8 cellular contexts compared by ENCODE assay signal in genomic region chr17:49224198-49224996, GRCh38. TPM values are rescaled to one million over a fixed set of nuclear protein-coding genes. Genes with fewer than 3 reads are reported as not detected.
DNase-seq lines count a peak whose midpoint lies in the region; ATAC-seq and TF ChIP-seq lines count a peak whose summit lies in the region.

No MANE protein-coding gene starts in this region.

- H3K4me1 ChIP-seq in HUES6 (ENCODE audit: control insufficient read depth, insufficient read depth, low read length) (peaks cover 16% of the 10 kb centered on the region; the same call in 1 of the 2 replicates), ovary (ENCODE audit: insufficient read depth) (peaks cover 3% of the 10 kb centered on the region)

- H3K4me1 Mint-ChIP-seq in endothelial cell (ENCODE audit: unreplicated experiment) = peaks cover 11% of the 10 kb centered on the region

- H3K27ac ChIP-seq in HUES6 (ENCODE audit: low read depth, low read length) (no peak overlapping the region), ovary (no peak overlapping the region)

- no peaks in the 10 kb centered on the region for H3K9me3 ChIP-seq in HUES6 (ENCODE audit: control insufficient read depth, insufficient read depth, low read depth, low read length)
- no peaks in the 10 kb centered on the region for H3K9me3 ChIP-seq in ovary

- no peak for ATAC-seq in GM19035 (IDR thresholded peaks at IDR 0.05; ENCODE audit: unreplicated experiment)

- H3K4me3 ChIP-seq in HUES6 (ENCODE audit: low read depth, low read length) (peak overlapping the region; percentile 65), ovary (no peak overlapping the region)

- TF ChIP-seq CTCF in endothelial cell (IDR thresholded peaks at IDR 0.05; ENCODE audit: unreplicated experiment) = no peak
- TF ChIP-seq CTCF in ovary (IDR thresholded peaks at IDR 0.05) = no peak

- H3K9me3 Mint-ChIP-seq in endothelial cell (ENCODE audit: unreplicated experiment) = no peaks in the 10 kb centered on the region

- H3K27ac Mint-ChIP-seq in endothelial cell (ENCODE audit: unreplicated experiment) = no peak overlapping the region

- 0 to 1% (median 1%) methylated on average over 63 to 95 of the region's 95 CpGs for WGBS in ovary, 3 donors

- intact Hi-C loops in posterior vena cava (cut with DNase I) (no loop called here), ovary (cut with DNase I) (loop anchor here in 1 of 4 donors (10.0 kb wide), 1 partner anchor 50 kb away; no protein-coding TSS in a partner anchor)

- TF ChIP-seq EP300 in ovary (IDR thresholded peaks at IDR 0.05) = no peak

- TF ChIP-seq POLR2A in ovary (IDR thresholded peaks at IDR 0.05) = no peak

- H3K27me3 Mint-ChIP-seq in endothelial cell (ENCODE audit: unreplicated experiment) = peaks cover 23% of the 10 kb centered on the region

- H3K36me3 ChIP-seq in HUES6 (ENCODE audit: control insufficient read depth, insufficient read depth, low read length) = no peaks in the 10 kb centered on the region
- H3K36me3 ChIP-seq in ovary = no peaks in the 10 kb centered on the region

- H3K27me3 ChIP-seq in HUES6 (ENCODE audit: control insufficient read depth, insufficient read depth, low read length) = peaks cover 71% of the 10 kb centered on the region
- H3K27me3 ChIP-seq in ovary = peaks cover 2% of the 10 kb centered on the region

- DNase-seq in activated CD4-positive, alpha-beta T cell treated with anti-CD3 and anti-CD28 coated beads for 1 hour = peak; percentile 24
- peak; percentile 40 for DNase-seq in endothelial cell (ENCODE audit: low spot score)
- DNase-seq in posterior vena cava (ENCODE audit: low spot score) = peak; percentile 85
- no peak for DNase-seq in ovary
- no peak for DNase-seq in HPDE6-E6E7 (ENCODE audit: extremely low spot score)
- no peak for DNase-seq in NCI-H524 treated with DMSO at 0.1 percent for 48 hours (lab: John Stamatoyannopoulos, UW)

- H3K9ac ChIP-seq in HUES6 (ENCODE audit: low read length) = peak overlapping the region; percentile 27

- no peak overlapping the region for H3K4me3 Mint-ChIP-seq in endothelial cell (ENCODE audit: unreplicated experiment)

- peaks cover 10% of the 10 kb centered on the region for H3K36me3 Mint-ChIP-seq in endothelial cell (ENCODE audit: low read depth, unreplicated experiment)

RNA-seq across cellular contexts. Expression of gene PHOSPHO1, which starts 6.2 kb away (rescaled TPM):
- not detected for total RNA-seq in endothelial cell (ENCODE audit: unreplicated experiment)
- 1 to 10 TPM in 1 of 2 donors, under 1 TPM in 1; 0.62 to 2.6 TPM for total RNA-seq in posterior vena cava
- under 1 TPM in 3 of 7 donors, not detected in 4; 0.23 to 0.92 (median 0.26) TPM for total RNA-seq in ovary
- under 1 TPM in 1 of 2 donors, not detected in 1; 0.24 TPM for polyA plus RNA-seq in ovary

RNA-seq across cellular contexts. Expression of gene ABI3, which starts 13.9 kb away (rescaled TPM):
- total RNA-seq in endothelial cell (ENCODE audit: unreplicated experiment) (15.7 TPM), posterior vena cava (10 to 100 TPM; 10.6 TPM), ovary (1 to 10 TPM; 2.3 to 6.7 (median 4.4) TPM)
- polyA plus RNA-seq in ovary = 1 to 10 TPM; 3.5 to 4.6 TPM

RNA-seq across cellular contexts. Expression of gene GNGT2, which starts 14.0 kb away (rescaled TPM):
- 2.1 TPM for total RNA-seq in endothelial cell (ENCODE audit: unreplicated experiment)
- 1 to 10 TPM; 2.1 to 2.3 TPM for total RNA-seq in posterior vena cava
- 1 to 10 TPM in 6 of 7 donors, under 1 TPM in 1; 0.48 to 2.9 (median 1.5) TPM for total RNA-seq in ovary
- 1 to 10 TPM; 2.6 to 4.6 TPM for polyA plus RNA-seq in ovary

Comparison
In these comparisons a context has a peak if more than half of its experiments do, and no peak if none do; other contexts are left out.
1. DNase-seq: peak in activated CD4-positive, alpha-beta T cell treated with anti-CD3 and anti-CD28 coated beads for 1 hour (single experiment), endothelial cell (single experiment) and posterior vena cava (single experiment); none in ovary (0 of 5), HPDE6-E6E7 (single experiment) and NCI-H524 treated with DMSO at 0.1 percent for 48 hours (single experiment).